10 cellular contexts compared by ENCODE assay signal in genomic region chr7:107948645-107949442, GRCh38. TPM values are rescaled to one million over a fixed set of nuclear protein-coding genes. Genes with fewer than 3 reads are reported as not detected.
DNase-seq lines count a peak whose midpoint lies in the region; ATAC-seq and TF ChIP-seq lines count a peak whose summit lies in the region.
"Had no signal": no experiment of that assay in that cellular context is flagged by ENCODE, and none has a peak within 500 bp of the region (broad histone marks: within the 10 kb centered on the region; RNA-seq: fewer than 3 reads in every experiment).

No MANE protein-coding gene starts in this region.

- DNase-seq in SIG-M5 treated with dmso at 0.1 percent for 504 hours (lab: John Stamatoyannopoulos, UW; ENCODE audit: unreplicated experiment), result peak; percentile 10
- DNase-seq in SIG-M5 (lab: John Stamatoyannopoulos, UW), result no peak
- no peak for DNase-seq in type B pancreatic cell (ENCODE audit: extremely low spot score, unreplicated experiment)
- no peak for DNase-seq in activated T-cell treated with anti-CD3 and anti-CD28 coated beads, Interleukin-2, amount 50 U/mL, for 1 hour
- DNase-seq: effector memory CD8-positive, alpha-beta T cell; RPMI8226 had no signal

- H3K9me3 ChIP-seq in liver (ENCODE audit: control insufficient read depth in 4 of 4, low read length in 3 of 4), result no peaks in the 10 kb centered on the region

- no peak overlapping the region for H3K9ac ChIP-seq in liver (ENCODE audit: low read depth in 1 of 2, low read length in 2 of 2)

- H3K36me3 Mint-ChIP-seq in brain (peaks cover 75% of the 10 kb centered on the region), type B pancreatic cell (peaks cover 61% of the 10 kb centered on the region)

- H3K4me3 Mint-ChIP-seq in brain (peak overlapping the region in 1 of 5 experiments; percentile 11), type B pancreatic cell (no peak overlapping the region)
- H3K4me3 Mint-ChIP-seq: effector memory CD8-positive, alpha-beta T cell had no signal

- ATAC-seq in HG03045 (IDR thresholded peaks at IDR 0.05; ENCODE audit: unreplicated experiment), result no peak
- ATAC-seq in GM18858 (IDR thresholded peaks at IDR 0.05; ENCODE audit: unreplicated experiment), result no peak
- ATAC-seq: effector memory CD8-positive, alpha-beta T cell had no signal

- no peaks in the 10 kb centered on the region for H3K36me3 ChIP-seq in liver (ENCODE audit: control insufficient read depth in 4 of 4, insufficient read depth in 3 of 4, low read depth in 1 of 4, low read length in 3 of 4)

- H3K27me3 ChIP-seq in liver (ENCODE audit: control insufficient read depth in 4 of 4, insufficient read depth in 4 of 4, low read length in 3 of 4), result no peaks in the 10 kb centered on the region

- no peaks in the 10 kb centered on the region for H3K27me3 Mint-ChIP-seq in brain
- no peaks in the 10 kb centered on the region for H3K27me3 Mint-ChIP-seq in type B pancreatic cell

- TF ChIP-seq RAD21 in liver (IDR thresholded peaks at IDR 0.05), result peak; percentile 25 to 37

- H3K4me3 ChIP-seq in liver (ENCODE audit: low read depth in 1 of 3, low read length in 3 of 3), result no peak overlapping the region

- peaks cover 0 to 9% (median 0%) of the 10 kb centered on the region in 4 donors for H3K4me1 ChIP-seq in liver (ENCODE audit: control insufficient read depth in 4 of 4, insufficient read depth in 4 of 4, low read length in 3 of 4)

- H3K27ac Mint-ChIP-seq in brain (peak overlapping the region in 3 of 5 experiments; percentile 42 to 65 (median 44)), type B pancreatic cell (peak overlapping the region; percentile 72)
- H3K27ac Mint-ChIP-seq: effector memory CD8-positive, alpha-beta T cell had no signal

- TF ChIP-seq CTCF in brain (conservative IDR thresholded peaks at IDR 0.05), result no peak
- TF ChIP-seq CTCF in liver (IDR thresholded peaks at IDR 0.05; ENCODE audit: low read depth, low read length, missing input control), result no peak
- no peak for TF ChIP-seq CTCF in type B pancreatic cell (conservative IDR thresholded peaks at IDR 0.05)

- 60% methylated on average over 7 of the region's 7 CpGs for WGBS in liver

- H3K9me3 Mint-ChIP-seq in brain (no peaks in the 10 kb centered on the region), type B pancreatic cell (no peaks in the 10 kb centered on the region)
- H3K9me3 Mint-ChIP-seq: effector memory CD8-positive, alpha-beta T cell had no signal

- peak overlapping the region in 1 of 2 donors; percentile 43 for H3K27ac ChIP-seq in liver (ENCODE audit: low read depth in 1 of 2, low read length in 2 of 2)

- peaks cover 70% of the 10 kb centered on the region for H3K4me1 Mint-ChIP-seq in brain
- H3K4me1 Mint-ChIP-seq in type B pancreatic cell (ENCODE audit: unreplicated experiment), result peaks cover 45% of the 10 kb centered on the region

TF ChIP-seq in liver, 16 proteins besides CTCF, POLR2A, EP300 and RAD21:
- TF ChIP-seq TAF1 (conservative IDR thresholded peaks at IDR 0.05) (no peak), HNF4A (conservative IDR thresholded peaks at IDR 0.05) (peak; percentile 71), SP1 (IDR thresholded peaks at IDR 0.05) (peak; percentile 23), FOXA1 (IDR thresholded peaks at IDR 0.05) (no peak), GABPA (IDR thresholded peaks at IDR 0.05 in 1 of 2, conservative IDR thresholded peaks at IDR 0.05 in 1 of 2) (no peak), FOXA2 (IDR thresholded peaks at IDR 0.05) (peak; percentile 18), JUND (IDR thresholded peaks at IDR 0.05) (peak in 1 of 2 donors; percentile 54), MAX (IDR thresholded peaks at IDR 0.05) (peak; percentile 13), ATF3 (IDR thresholded peaks at IDR 0.05) (no peak), RXRA (IDR thresholded peaks at IDR 0.05) (peak in 1 of 2 donors; percentile 46), YY1 (IDR thresholded peaks at IDR 0.05) (peak; percentile 60), NR2F2 (IDR thresholded peaks at IDR 0.05) (peak; percentile 74)

RNA-seq across cellular contexts. Expression of gene LAMB1, which starts 54.1 kb away (rescaled TPM):
- 11.2 TPM for polyA plus RNA-seq in brain (ENCODE audit: insufficient read depth, low read depth, low replicate concordance)
- total RNA-seq in liver, result 10 to 100 TPM; 33.7 to 63.1 TPM
- 10 to 100 TPM; 12.6 to 17.9 TPM for polyA plus RNA-seq in liver
- total RNA-seq in type B pancreatic cell (ENCODE audit: low replicate concordance), result 141 and 226 TPM in 2 replicates

RNA-seq across cellular contexts. Expression of gene DLD, which starts 57.9 kb away (rescaled TPM):
- polyA plus RNA-seq in brain (ENCODE audit: insufficient read depth, low read depth, low replicate concordance), result 43.7 TPM
- 10 to 100 TPM; 49.4 to 78.1 TPM for total RNA-seq in liver
- 100 to 1,000 TPM in 1 of 2 donors, 10 to 100 TPM in 1; 56.1 to 121 TPM for polyA plus RNA-seq in liver
- total RNA-seq in type B pancreatic cell (ENCODE audit: low replicate concordance), result 74.3 and 80.7 TPM in 2 replicates
